In the genomic region with DNA sequence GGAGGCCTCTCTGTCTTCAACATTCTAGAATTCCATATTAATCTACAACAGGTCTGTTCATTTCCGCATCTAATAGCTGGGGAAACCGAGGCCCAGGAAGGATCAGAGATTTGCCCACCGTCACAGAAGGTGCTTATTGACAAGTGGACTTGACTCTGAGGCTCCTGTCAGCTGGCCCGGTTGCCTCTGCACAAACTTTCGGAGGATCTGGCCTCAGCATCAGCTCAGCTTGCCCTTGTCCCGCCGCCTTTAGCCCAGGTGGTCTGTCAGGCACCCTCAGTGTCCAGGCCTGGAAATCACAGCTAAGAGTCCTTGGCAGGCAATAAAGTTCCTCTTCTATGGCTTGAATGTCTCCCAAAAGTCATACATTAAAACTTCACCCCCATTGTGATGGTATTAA, we compare ENCODE assay signal across 17 cellular contexts. TPM values are rescaled to one million over a fixed set of nuclear protein-coding genes. Genes with fewer than 3 reads are reported as not detected.
DNase-seq lines count a peak whose midpoint lies in the region; ATAC-seq lines count a peak whose summit lies in the region.
"Had no signal": no experiment of that assay in that cellular context is flagged by ENCODE, and none has a peak within 500 bp of the region (broad histone marks: within the 10 kb centered on the region; RNA-seq: fewer than 3 reads in every experiment).

No MANE protein-coding gene starts in this region.

- DNase-seq in T-helper 1 cell, result no peak
- DNase-seq in Right ventricle myocardium superior, result peak; percentile 18
- no peak for DNase-seq in Right ventricle myocardium inferior (ENCODE audit: missing footprints)
- no peak for DNase-seq in activated naive CD8-positive, alpha-beta T cell treated with anti-CD3 and anti-CD28 coated beads, Interleukin-2, amount 50 U/mL, for 24 hours
- DNase-seq in OCI-M2 (lab: John Stamatoyannopoulos, UW; ENCODE audit: unreplicated experiment), result no peak
- no peak for DNase-seq in AG20443 (ENCODE audit: low spot score)
- no peak for DNase-seq in foreskin melanocyte
- DNase-seq: DMS79 treated with DMSO at 0.1 percent for 48 hours, H9, MV-4-11, NCI-H1694 treated with DMSO at 0.1 percent for 48 hours, NCI-H2107, NCI-H510A treated with DMSO at 0.1 percent for 48 hours, NCI-H774, SHP77 treated with DMSO at 0.1 percent for 48 hours had no signal

- no peaks in the 10 kb centered on the region for H3K27me3 Mint-ChIP-seq in T-helper 1 cell treated with Interleukin-12 subunit alpha and Interleukin-12 subunit beta and Interleukin-4 antibody, amounts not matched to agents 30 μg/mL and 1 μg/mL, for 36 hours (ENCODE audit: low read depth)
- H3K27me3 Mint-ChIP-seq in activated naive CD8-positive, alpha-beta T cell treated with anti-CD3 and anti-CD28 coated beads, Interleukin-2, amount 50 U/mL, for 24 hours, result no peaks in the 10 kb centered on the region
- H3K27me3 Mint-ChIP-seq: B cell had no signal

- H3K9me3 Mint-ChIP-seq in T-helper 1 cell treated with Interleukin-12 subunit alpha and Interleukin-12 subunit beta and Interleukin-4 antibody, amounts not matched to agents 30 μg/mL and 1 μg/mL, for 36 hours, result no peaks in the 10 kb centered on the region
- no peaks in the 10 kb centered on the region for H3K9me3 Mint-ChIP-seq in activated naive CD8-positive, alpha-beta T cell treated with anti-CD3 and anti-CD28 coated beads, Interleukin-2, amount 50 U/mL, for 24 hours

- no peak overlapping the region for H3K4me3 Mint-ChIP-seq in T-helper 1 cell treated with Interleukin-12 subunit alpha and Interleukin-12 subunit beta and Interleukin-4 antibody, amounts not matched to agents 30 μg/mL and 1 μg/mL, for 36 hours
- no peak overlapping the region for H3K4me3 Mint-ChIP-seq in activated naive CD8-positive, alpha-beta T cell treated with anti-CD3 and anti-CD28 coated beads, Interleukin-2, amount 50 U/mL, for 24 hours
- H3K4me3 Mint-ChIP-seq: B cell, H9 had no signal

- ATAC-seq in Right ventricle myocardium superior (ENCODE audit: poor library complexity) (no peak), Right ventricle myocardium inferior (no peak)
- no peak for ATAC-seq in activated naive CD8-positive, alpha-beta T cell treated with anti-CD3 and anti-CD28 coated beads, Interleukin-2, amount 50 U/mL, for 24 hours

- H3K4me1 Mint-ChIP-seq in T-helper 1 cell treated with Interleukin-12 subunit alpha and Interleukin-12 subunit beta and Interleukin-4 antibody, amounts not matched to agents 30 μg/mL and 1 μg/mL, for 36 hours (ENCODE audit: low read depth), result peaks cover 56% of the 10 kb centered on the region
- peaks cover 86% of the 10 kb centered on the region for H3K4me1 Mint-ChIP-seq in activated naive CD8-positive, alpha-beta T cell treated with anti-CD3 and anti-CD28 coated beads, Interleukin-2, amount 50 U/mL, for 24 hours

- peaks cover 53% of the 10 kb centered on the region for H3K36me3 Mint-ChIP-seq in T-helper 1 cell treated with Interleukin-12 subunit alpha and Interleukin-12 subunit beta and Interleukin-4 antibody, amounts not matched to agents 30 μg/mL and 1 μg/mL, for 36 hours (ENCODE audit: low read depth)
- H3K36me3 Mint-ChIP-seq in activated naive CD8-positive, alpha-beta T cell treated with anti-CD3 and anti-CD28 coated beads, Interleukin-2, amount 50 U/mL, for 24 hours (ENCODE audit: low read depth), result peaks cover 68% of the 10 kb centered on the region

- peak overlapping the region; percentile 55 for H3K27ac Mint-ChIP-seq in T-helper 1 cell treated with Interleukin-12 subunit alpha and Interleukin-12 subunit beta and Interleukin-4 antibody, amounts not matched to agents 30 μg/mL and 1 μg/mL, for 36 hours
- peak overlapping the region; percentile 89 for H3K27ac Mint-ChIP-seq in activated naive CD8-positive, alpha-beta T cell treated with anti-CD3 and anti-CD28 coated beads, Interleukin-2, amount 50 U/mL, for 24 hours
- H3K27ac Mint-ChIP-seq: B cell had no signal

- intact Hi-C loops in Right ventricle myocardium superior (cut with DNase I), result no loop called here
- intact Hi-C loops in Right ventricle myocardium inferior (cut with DNase I), result no loop called here

RNA-seq across cellular contexts. Expression of gene RUNX3, which starts 8.2 kb away (rescaled TPM):
- total RNA-seq in Right ventricle myocardium superior, result 1.0 TPM
- total RNA-seq in Right ventricle myocardium inferior, result 1.8 TPM
